Comparison of ENCODE assay signal across 8 cellular contexts in the genomic region with DNA sequence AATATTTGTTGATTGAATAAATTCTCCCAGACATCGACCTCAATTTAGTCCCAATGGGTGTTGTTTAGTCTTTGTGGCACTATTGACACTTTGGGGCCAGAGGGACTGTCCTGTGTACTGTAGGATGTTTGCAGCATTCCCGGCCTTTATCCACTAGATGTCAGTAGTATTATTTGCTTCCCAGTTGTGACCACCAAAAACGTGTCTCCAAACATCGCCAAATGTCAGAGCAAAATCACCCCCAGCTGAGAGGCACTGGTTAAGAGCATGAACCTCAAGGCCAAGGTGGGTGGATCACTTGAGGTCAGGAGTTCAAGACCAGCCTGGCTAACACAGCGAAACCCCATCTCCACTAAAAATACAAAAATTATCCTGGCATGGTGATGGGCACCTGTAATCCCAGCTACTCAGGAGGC. TPM values are rescaled to one million over a fixed set of nuclear protein-coding genes. Genes with fewer than 3 reads are reported as not detected.
A peak's percentile ranks its signal among the peaks of the same experiment; 100 is the strongest.
DNase-seq lines count a peak whose midpoint lies in the region; ATAC-seq and TF ChIP-seq lines count a peak whose summit lies in the region.

No MANE protein-coding gene starts in this region.

- TF ChIP-seq CTCF in NB4 (IDR thresholded peaks at IDR 0.05; ENCODE audit: low read depth, low read length) = peak; percentile 66
- peak; percentile 77 for TF ChIP-seq CTCF in brain microvascular endothelial cell (IDR thresholded peaks at IDR 0.05; ENCODE audit: low read depth, low read length, missing control alignments)

- TF ChIP-seq POLR2A in NB4 (IDR thresholded peaks at IDR 0.05; ENCODE audit: extremely low read depth, insufficient read length) (no peak), GM18505 (IDR thresholded peaks at IDR 0.05; ENCODE audit: borderline replicate concordance, extremely low read depth, insufficient read depth, insufficient read length) (no peak)

- no peaks in the 10 kb centered on the region for H3K27me3 ChIP-seq in brain microvascular endothelial cell (replicated peaks)

- no peaks in the 10 kb centered on the region for H3K36me3 ChIP-seq in brain microvascular endothelial cell (replicated peaks)

- no peak overlapping the region for H3K4me3 ChIP-seq in NB4 (ENCODE audit: low read depth, low read length)
- no peak overlapping the region for H3K4me3 ChIP-seq in brain microvascular endothelial cell (ENCODE audit: low read depth, low read length)

- H3K27ac ChIP-seq in brain microvascular endothelial cell = no peak overlapping the region

- H3K4me3 Mint-ChIP-seq in stimulated activated effector memory CD8-positive, alpha-beta T cell treated with anti-CD3 and anti-CD28 coated beads, Interleukin-12 subunit alpha, Interleukin-12 subunit beta, amount 100 ng/mL, for 72 hours = no peak overlapping the region

- H3K27ac Mint-ChIP-seq in stimulated activated effector memory CD8-positive, alpha-beta T cell treated with anti-CD3 and anti-CD28 coated beads, Interleukin-12 subunit alpha, Interleukin-12 subunit beta, amount 100 ng/mL, for 72 hours = no peak overlapping the region

- no peaks in the 10 kb centered on the region for H3K4me1 Mint-ChIP-seq in stimulated activated effector memory CD8-positive, alpha-beta T cell treated with anti-CD3 and anti-CD28 coated beads, Interleukin-12 subunit alpha, Interleukin-12 subunit beta, amount 100 ng/mL, for 72 hours

- no peak for ATAC-seq in HG02763 (IDR thresholded peaks at IDR 0.05; ENCODE audit: unreplicated experiment)
- ATAC-seq in stimulated activated effector memory CD8-positive, alpha-beta T cell treated with anti-CD3 and anti-CD28 coated beads, Interleukin-12 subunit alpha, Interleukin-12 subunit beta, amount 100 ng/mL, for 72 hours = no peak
- no peak for ATAC-seq in GM21576 (IDR thresholded peaks at IDR 0.05; ENCODE audit: unreplicated experiment)
- no peak for ATAC-seq in GM18505 (IDR thresholded peaks at IDR 0.05; ENCODE audit: unreplicated experiment)

- H3K36me3 Mint-ChIP-seq in stimulated activated effector memory CD8-positive, alpha-beta T cell treated with anti-CD3 and anti-CD28 coated beads, Interleukin-12 subunit alpha, Interleukin-12 subunit beta, amount 100 ng/mL, for 72 hours = no peaks in the 10 kb centered on the region

- DNase-seq in ELF-1 (ENCODE audit: low read depth, low spot score) (peak; percentile 61), NB4 (ENCODE audit: low read depth) (peak; percentile 73), brain microvascular endothelial cell (peak; percentile 32), myocyte (ENCODE audit: low read depth) (peak; percentile 52)
- DNase-seq in stimulated activated effector memory CD8-positive, alpha-beta T cell treated with anti-CD3 and anti-CD28 coated beads, Interleukin-12 subunit alpha, Interleukin-12 subunit beta, amount 100 ng/mL, for 72 hours (ENCODE audit: low spot score in 2 of 2) = no peak

- in situ Hi-C loops in brain microvascular endothelial cell (cut with HindIII; ENCODE audit: low pct_ligation_motif_present, low sequenced_read_pairs) = no loop called here

- H3K9me3 Mint-ChIP-seq in stimulated activated effector memory CD8-positive, alpha-beta T cell treated with anti-CD3 and anti-CD28 coated beads, Interleukin-12 subunit alpha, Interleukin-12 subunit beta, amount 100 ng/mL, for 72 hours = no peaks in the 10 kb centered on the region

RNA-seq across cellular contexts. Expression of gene NLRP12, which starts 15.4 kb away (rescaled TPM):
- not detected in 2 replicates for total RNA-seq in myocyte
- polyA plus RNA-seq in myocyte (2012) = not detected

RNA-seq across cellular contexts. Expression of gene MYADM, which starts 59.0 kb away (rescaled TPM):
- 43.9 and 78.9 TPM in 2 replicates for total RNA-seq in myocyte
- 103 TPM for polyA plus RNA-seq in myocyte (2012)

Comparison
In these comparisons a context has a peak if more than half of its experiments do, and no peak if none do; other contexts are left out.
1. DNase-seq: peak in ELF-1 (single experiment), NB4 (single experiment), brain microvascular endothelial cell (single experiment) and myocyte (single experiment); none in stimulated activated effector memory CD8-positive, alpha-beta T cell treated with anti-CD3 and anti-CD28 coated beads, Interleukin-12 subunit alpha, Interleukin-12 subunit beta, amount 100 ng/mL, for 72 hours (0 of 2).